14 cellular contexts compared by ENCODE assay signal in the genomic region with DNA sequence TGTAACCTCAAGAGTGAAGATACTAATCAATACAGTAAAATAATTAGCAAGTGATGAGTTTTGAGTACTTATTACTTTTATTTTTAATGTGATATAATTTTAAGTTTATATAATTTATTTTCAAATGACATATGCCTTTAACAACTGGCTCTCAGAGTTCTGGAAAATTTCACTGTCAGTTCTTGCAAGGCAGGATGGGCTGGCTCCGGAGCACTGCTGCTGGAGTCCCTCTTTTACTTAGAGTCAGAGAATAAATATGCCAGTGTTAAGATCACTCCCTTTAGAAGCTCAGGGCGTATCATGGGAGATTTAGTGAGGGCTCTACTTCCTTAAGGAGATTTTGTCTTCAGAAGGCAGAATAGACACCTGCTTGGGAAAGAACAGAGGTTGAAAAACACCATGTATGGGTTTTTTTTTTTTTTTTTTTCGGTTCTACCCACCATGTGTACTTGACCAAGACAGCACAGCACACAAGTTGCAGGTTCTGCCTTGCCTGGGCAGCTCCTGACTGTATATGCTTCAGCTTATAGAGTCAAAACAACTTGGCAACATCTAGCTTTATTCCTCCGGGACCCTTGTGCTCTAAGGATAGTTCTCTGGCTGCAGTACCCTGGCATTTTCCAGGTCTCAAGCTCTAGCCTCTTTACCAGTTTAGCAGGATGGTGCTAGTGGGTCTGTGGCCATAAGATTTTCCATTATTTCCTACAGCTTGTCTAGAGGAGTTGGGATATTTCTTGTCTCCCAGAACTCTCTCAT. TPM values are rescaled to one million over a fixed set of nuclear protein-coding genes. Genes with fewer than 3 reads are reported as not detected.
DNase-seq lines count a peak whose midpoint lies in the region; ATAC-seq and TF ChIP-seq lines count a peak whose summit lies in the region.
"Had no signal": no experiment of that assay in that cellular context is flagged by ENCODE, and none has a peak within 500 bp of the region (broad histone marks: within the 10 kb centered on the region; RNA-seq: fewer than 3 reads in every experiment).

No MANE protein-coding gene starts in this region.

- peaks cover 45% of the 10 kb centered on the region for H3K4me1 ChIP-seq in OCI-LY3 (ENCODE audit: low read length)

- H3K27me3 ChIP-seq in OCI-LY3 (ENCODE audit: low read depth, low read length) = no peaks in the 10 kb centered on the region

- H3K9ac ChIP-seq in OCI-LY3 (ENCODE audit: low read length) = peak overlapping the region; percentile 56

- H3K79me2 ChIP-seq in OCI-LY3 (ENCODE audit: low read length) = no peaks in the 10 kb centered on the region

- peaks cover 0 to 7% of the 10 kb centered on the region in 2 donors for H3K36me3 Mint-ChIP-seq in naive B cell
- H3K36me3 Mint-ChIP-seq in T-helper 2 cell treated with Interferon-gamma antibody and Interleukin-4, amounts not matched to agents 5 μg/mL and 100 μg/mL, for 36 hours (ENCODE audit: low read depth) = no peaks in the 10 kb centered on the region

- H3K4me3 ChIP-seq in GM08714 (ENCODE audit: low read length) (peak overlapping the region; percentile 26; the same call in 1 of the 2 replicates), OCI-LY3 (ENCODE audit: low read length) (peak overlapping the region; percentile 65)
- H3K4me3 ChIP-seq: lung had no signal

- no peaks in the 10 kb centered on the region for H3K27me3 Mint-ChIP-seq in naive B cell
- H3K27me3 Mint-ChIP-seq in T-helper 2 cell treated with Interferon-gamma antibody and Interleukin-4, amounts not matched to agents 5 μg/mL and 100 μg/mL, for 36 hours (ENCODE audit: low read depth) = peaks cover 11% of the 10 kb centered on the region

- peak overlapping the region; percentile 30 to 96 (median 82) for H3K27ac Mint-ChIP-seq in naive B cell
- H3K27ac Mint-ChIP-seq in T-helper 2 cell treated with Interferon-gamma antibody and Interleukin-4, amounts not matched to agents 5 μg/mL and 100 μg/mL, for 36 hours = no peak overlapping the region
- H3K27ac Mint-ChIP-seq: activated naive CD8-positive, alpha-beta T cell treated with anti-CD3 and anti-CD28 coated beads, Interleukin-2, amount 50 U/mL, for 24 hours had no signal

- H2AFZ ChIP-seq in OCI-LY3 (ENCODE audit: low read depth, low read length) = no peak overlapping the region

- H3K9me3 ChIP-seq in OCI-LY3 (ENCODE audit: insufficient read depth, low read length) = 0 out of 2 replicates have a peak, but pooled peaks cover 3% of the 10 kb centered on the region

- no peak for DNase-seq in naive B cell
- no peak for DNase-seq in T-helper 2 cell treated with Interferon-gamma antibody and Interleukin-4, amounts not matched to agents 5 μg/mL and 100 μg/mL, for 36 hours (ENCODE audit: low spot score)
- no peak for DNase-seq in NCI-H226
- DNase-seq in DMS153 treated with DMSO at 0.1 percent for 48 hours (lab: John Stamatoyannopoulos, UW; ENCODE audit: unreplicated experiment) = no peak
- no peak for DNase-seq in activated CD8-positive, alpha-beta memory T cell treated with anti-CD3 and anti-CD28 coated beads, Interleukin-2, amount 50 U/mL, for 4 hours
- DNase-seq: activated naive CD8-positive, alpha-beta T cell treated with anti-CD3 and anti-CD28 coated beads, Interleukin-2, amount 50 U/mL, for 24 hours; effector memory CD4-positive, alpha-beta T cell; NCI-H1694 treated with DMSO at 0.1 percent for 48 hours; OCI-M1; T-helper 2 cell had no signal

- H3K36me3 ChIP-seq in OCI-LY3 (replicated peaks; ENCODE audit: low read depth, low read length) = no peaks in the 10 kb centered on the region

- peaks cover 0 to 4% (median 0%) of the 10 kb centered on the region in 7 donors for H3K9me3 Mint-ChIP-seq in naive B cell
- H3K9me3 Mint-ChIP-seq in T-helper 2 cell treated with Interferon-gamma antibody and Interleukin-4, amounts not matched to agents 5 μg/mL and 100 μg/mL, for 36 hours = no peaks in the 10 kb centered on the region
- H3K9me3 Mint-ChIP-seq: activated naive CD8-positive, alpha-beta T cell treated with anti-CD3 and anti-CD28 coated beads, Interleukin-2, amount 50 U/mL, for 24 hours had no signal

- H3K4me2 ChIP-seq in OCI-LY3 (ENCODE audit: low read length) = peak overlapping the region; percentile 82

- peak overlapping the region; percentile 1 to 88 (median 67) for H3K4me3 Mint-ChIP-seq in naive B cell
- no peak overlapping the region for H3K4me3 Mint-ChIP-seq in T-helper 2 cell treated with Interferon-gamma antibody and Interleukin-4, amounts not matched to agents 5 μg/mL and 100 μg/mL, for 36 hours
- H3K4me3 Mint-ChIP-seq: activated naive CD8-positive, alpha-beta T cell treated with anti-CD3 and anti-CD28 coated beads, Interleukin-2, amount 50 U/mL, for 24 hours had no signal

- ATAC-seq in GM21576 (IDR thresholded peaks at IDR 0.05; ENCODE audit: unreplicated experiment) = peak; percentile 40
- ATAC-seq in naive B cell (ENCODE audit: low read depth in 2 of 2) = peak; percentile 32 to 35
- ATAC-seq: activated naive CD8-positive, alpha-beta T cell treated with anti-CD3 and anti-CD28 coated beads, Interleukin-2, amount 50 U/mL, for 24 hours had no signal

- no peak for TF ChIP-seq CTCF in OCI-LY3 (IDR thresholded peaks at IDR 0.05; ENCODE audit: low read depth, low read length)

- peak overlapping the region; percentile 67 for H3K27ac ChIP-seq in OCI-LY3 (ENCODE audit: low read length)

- no peaks in the 10 kb centered on the region for H4K20me1 ChIP-seq in OCI-LY3 (ENCODE audit: insufficient read depth, low read length)

- H3K4me1 Mint-ChIP-seq in naive B cell = peaks cover 45 to 67% (median 53%) of the 10 kb centered on the region in 3 donors
- no peaks in the 10 kb centered on the region for H3K4me1 Mint-ChIP-seq in T-helper 2 cell treated with Interferon-gamma antibody and Interleukin-4, amounts not matched to agents 5 μg/mL and 100 μg/mL, for 36 hours (ENCODE audit: low read depth)

RNA-seq across cellular contexts. Expression of gene FMOD, which starts 29.7 kb away (rescaled TPM):
- polyA plus RNA-seq in naive B cell (ENCODE audit: low read depth in 6 of 6) = not detected
